In genomic region chr22:48941903-48942625, GRCh38 we compare ENCODE assay signal across 22 cellular contexts.
DNase-seq lines count a peak whose midpoint lies in the region; ATAC-seq and TF ChIP-seq lines count a peak whose summit lies in the region.
"Had no signal": no experiment of that assay in that cellular context is flagged by ENCODE, and none has a peak within 500 bp of the region (broad histone marks: within the 10 kb centered on the region; RNA-seq: fewer than 3 reads in every experiment).

No MANE protein-coding gene starts in this region.

- no peaks in the 10 kb centered on the region for H3K9me3 ChIP-seq in esophagus squamous epithelium
- H3K9me3 ChIP-seq: SK-N-SH had no signal

- H3K4me1 Mint-ChIP-seq in activated T-cell treated with anti-CD3 and anti-CD28 coated beads, Interleukin-2, amount 50 U/mL, for 24 hours (ENCODE audit: low read depth): no peaks in the 10 kb centered on the region
- H3K4me1 Mint-ChIP-seq in activated CD8-positive, alpha-beta memory T cell treated with anti-CD3 and anti-CD28 coated beads, Interleukin-2, amount 10 ng/mL, durations not matched to agents 7 days and 5 days: no peaks in the 10 kb centered on the region
- H3K4me1 Mint-ChIP-seq in type B pancreatic cell (ENCODE audit: unreplicated experiment): no peaks in the 10 kb centered on the region
- H3K4me1 Mint-ChIP-seq: WTC11 had no signal

- CTCF ChIA-PET in activated CD8-positive, alpha-beta memory T cell treated with anti-CD3 and anti-CD28 coated beads, Interleukin-2, amount 10 ng/mL, durations not matched to agents 7 days and 5 days (lab: Charles Lee): no interaction called here

- TF ChIP-seq CTCF in type B pancreatic cell (conservative IDR thresholded peaks at IDR 0.05): no peak
- TF ChIP-seq CTCF in esophagus squamous epithelium (IDR thresholded peaks at IDR 0.05): no peak

- no peak for ATAC-seq in activated CD8-positive, alpha-beta memory T cell treated with anti-CD3 and anti-CD28 coated beads, Interleukin-2, amount 10 ng/mL, durations not matched to agents 7 days and 5 days
- ATAC-seq: activated T-cell treated with anti-CD3 and anti-CD28 coated beads, Interleukin-2, amount 50 U/mL, for 72 hours; WTC11 had no signal

- 52 to 96% methylated on average over 2 to 4 of the region's 12 CpGs for WGBS in esophagus squamous epithelium, 2 donors

- no peak overlapping the region for H3K4me3 Mint-ChIP-seq in activated T-cell treated with anti-CD3 and anti-CD28 coated beads, Interleukin-2, amount 50 U/mL, for 24 hours
- H3K4me3 Mint-ChIP-seq in activated CD8-positive, alpha-beta memory T cell treated with anti-CD3 and anti-CD28 coated beads, Interleukin-2, amount 10 ng/mL, durations not matched to agents 7 days and 5 days: no peak overlapping the region
- H3K4me3 Mint-ChIP-seq in type B pancreatic cell: no peak overlapping the region
- H3K4me3 Mint-ChIP-seq: activated naive CD8-positive, alpha-beta T cell; activated T-cell treated with anti-CD3 and anti-CD28 coated beads, Interleukin-2, amount 50 U/mL, for 72 hours; WTC11 had no signal

- H3K27me3 ChIP-seq in esophagus squamous epithelium: peaks cover 0 to 13% (median 0%) of the 10 kb centered on the region in 4 donors

- no peak overlapping the region for H3K27ac ChIP-seq in esophagus squamous epithelium
- H3K27ac ChIP-seq: BLaER1 treated with 17β-estradiol and CSF1 and Interleukin-3, amounts not matched to agents 10 nM and 100 nM had no signal

- H3K27me3 Mint-ChIP-seq in activated T-cell treated with anti-CD3 and anti-CD28 coated beads, Interleukin-2, amount 50 U/mL, for 24 hours: peaks cover 37% of the 10 kb centered on the region
- H3K27me3 Mint-ChIP-seq in activated CD8-positive, alpha-beta memory T cell treated with anti-CD3 and anti-CD28 coated beads, Interleukin-2, amount 10 ng/mL, durations not matched to agents 7 days and 5 days: no peaks in the 10 kb centered on the region
- peaks cover 3% of the 10 kb centered on the region for H3K27me3 Mint-ChIP-seq in type B pancreatic cell

- H3K9me3 Mint-ChIP-seq in activated T-cell treated with anti-CD3 and anti-CD28 coated beads, Interleukin-2, amount 50 U/mL, for 24 hours: no peaks in the 10 kb centered on the region
- H3K9me3 Mint-ChIP-seq in activated CD8-positive, alpha-beta memory T cell treated with anti-CD3 and anti-CD28 coated beads, Interleukin-2, amount 10 ng/mL, durations not matched to agents 7 days and 5 days (ENCODE audit: low read depth): no peaks in the 10 kb centered on the region
- H3K9me3 Mint-ChIP-seq in type B pancreatic cell: no peaks in the 10 kb centered on the region
- H3K9me3 Mint-ChIP-seq: activated T-cell treated with anti-CD3 and anti-CD28 coated beads, Interleukin-2, amount 50 U/mL, for 72 hours had no signal

- no peak overlapping the region for H3K4me3 ChIP-seq in esophagus squamous epithelium
- H3K4me3 ChIP-seq: BLaER1 treated with 17β-estradiol and CSF1 and Interleukin-3, amounts not matched to agents 10 nM and 100 nM had no signal

- intact Hi-C loops in esophagus squamous epithelium (cut with DNase I): no loop called here

- H3K36me3 Mint-ChIP-seq in activated T-cell treated with anti-CD3 and anti-CD28 coated beads, Interleukin-2, amount 50 U/mL, for 24 hours (ENCODE audit: low read depth): no peaks in the 10 kb centered on the region
- H3K36me3 Mint-ChIP-seq in activated CD8-positive, alpha-beta memory T cell treated with anti-CD3 and anti-CD28 coated beads, Interleukin-2, amount 10 ng/mL, durations not matched to agents 7 days and 5 days: no peaks in the 10 kb centered on the region
- H3K36me3 Mint-ChIP-seq in type B pancreatic cell: no peaks in the 10 kb centered on the region
- H3K36me3 Mint-ChIP-seq: activated naive CD8-positive, alpha-beta T cell; WTC11 had no signal

- no peaks in the 10 kb centered on the region for H3K4me1 ChIP-seq in esophagus squamous epithelium

- no peak for TF ChIP-seq POLR2A in esophagus squamous epithelium (IDR thresholded peaks at IDR 0.05)

- H3K27ac Mint-ChIP-seq in activated T-cell treated with anti-CD3 and anti-CD28 coated beads, Interleukin-2, amount 50 U/mL, for 24 hours: no peak overlapping the region
- H3K27ac Mint-ChIP-seq in activated CD8-positive, alpha-beta memory T cell treated with anti-CD3 and anti-CD28 coated beads, Interleukin-2, amount 10 ng/mL, durations not matched to agents 7 days and 5 days: no peak overlapping the region
- H3K27ac Mint-ChIP-seq in type B pancreatic cell: no peak overlapping the region
- H3K27ac Mint-ChIP-seq: activated naive CD8-positive, alpha-beta T cell; activated T-cell treated with anti-CD3 and anti-CD28 coated beads, Interleukin-2, amount 50 U/mL, for 72 hours; WTC11 had no signal

- DNase-seq in activated T-cell treated with anti-CD3 and anti-CD28 coated beads, Interleukin-2, amount 50 U/mL, for 24 hours: peak; percentile 9
- no peak for DNase-seq in activated T-cell treated with anti-CD3 and anti-CD28 coated beads for 4 hours
- DNase-seq in activated CD8-positive, alpha-beta memory T cell treated with anti-CD3 and anti-CD28 coated beads, Interleukin-2, amount 10 ng/mL, durations not matched to agents 7 days and 5 days: peak; percentile 15
- DNase-seq in mesenteric fat pad (ENCODE audit: low spot score): peak; percentile 68
- DNase-seq in type B pancreatic cell (ENCODE audit: extremely low spot score, unreplicated experiment): peak; percentile 13
- no peak for DNase-seq in midbrain (lab: John Stamatoyannopoulos, UW)
- no peak for DNase-seq in activated gamma-delta T cell treated with Interleukin-2 at 50 U/mL for 16 hours
- DNase-seq in esophagus squamous epithelium (lab: John Stamatoyannopoulos, UW): no peak
- DNase-seq: activated CD4-positive, alpha-beta T cell treated with anti-CD3 and anti-CD28 coated beads, Interleukin-2, amount 50 U/mL, for 4 hours; activated T-cell treated with anti-CD3 and anti-CD28 coated beads, Interleukin-2, amount 50 U/mL, for 72 hours; effector CD4-positive, alpha-beta T cell; erythroblast; foreskin melanocyte; NCI-H1048; NCI-H2029; occipital lobe; retina; SK-N-SH; stimulated activated CD4-positive, alpha-beta T cell treated with anti-CD3 and anti-CD28 coated beads, Interleukin-12 subunit alpha, Interleukin-12 subunit beta, amount 100 ng/mL, for 4 hours had no signal

- no peaks in the 10 kb centered on the region for H3K36me3 ChIP-seq in esophagus squamous epithelium
- H3K36me3 ChIP-seq: BLaER1 treated with 17β-estradiol and CSF1 and Interleukin-3, amounts not matched to agents 10 nM and 100 nM had no signal

Comparison
In these comparisons a context has a peak if more than half of its experiments do, and no peak if none do; other contexts are left out.
1. DNase-seq: peak in activated T-cell treated with anti-CD3 and anti-CD28 coated beads, Interleukin-2, amount 50 U/mL, for 24 hours (single experiment), activated CD8-positive, alpha-beta memory T cell treated with anti-CD3 and anti-CD28 coated beads, Interleukin-2, amount 10 ng/mL, durations not matched to agents 7 days and 5 days (single experiment), mesenteric fat pad (single experiment) and type B pancreatic cell (single experiment); none in activated T-cell treated with anti-CD3 and anti-CD28 coated beads for 4 hours (single experiment), midbrain (single experiment), activated gamma-delta T cell treated with Interleukin-2 at 50 U/mL for 16 hours (single experiment) and esophagus squamous epithelium (single experiment).